ENCODE assay signal across 6 cellular contexts in genomic region chr1:32199717-32200072, GRCh38. TPM values are rescaled to one million over a fixed set of nuclear protein-coding genes. Genes with fewer than 3 reads are reported as not detected.
DNase-seq lines count a peak whose midpoint lies in the region; ATAC-seq and TF ChIP-seq lines count a peak whose summit lies in the region.

No MANE protein-coding gene starts in this region.

- no peaks in the 10 kb centered on the region for H3K27me3 Mint-ChIP-seq in Calu3 (ENCODE audit: unreplicated experiment)

- peaks cover 16% of the 10 kb centered on the region for H3K4me1 Mint-ChIP-seq in Calu3 (ENCODE audit: low read depth, unreplicated experiment)

- DNase-seq in Calu3 (no peak), SJCRH30 (no peak), HUDEP-2 (lab: John Stamatoyannopoulos, UW; ENCODE audit: unreplicated experiment in 76 of 76) (no peak)
- DNase-seq in stimulated activated CD4-positive, alpha-beta T cell treated with anti-CD3 and anti-CD28 coated beads, Interleukin-4, amount 100 ng/mL, for 24 hours: no peak

- peak overlapping the region; percentile 78 for H3K4me3 Mint-ChIP-seq in Calu3 (ENCODE audit: low read depth, unreplicated experiment)

- H3K27ac ChIP-seq in SJCRH30 (no peak overlapping the region), iPS-20b (ENCODE audit: low read length) (no peak overlapping the region)

- BruUV-seq in Calu3 (replicated peaks; lab: Mats Ljungman, UMichigan): no TSS peak

- intact Hi-C loops in Calu3 (cut with micrococcal nuclease; ENCODE audit: unreplicated experiment): no loop called here

- ATAC-seq in GM21717 (IDR thresholded peaks at IDR 0.05; ENCODE audit: unreplicated experiment): no peak

- H3K9me3 Mint-ChIP-seq in Calu3 (ENCODE audit: low read depth, unreplicated experiment): no peaks in the 10 kb centered on the region

- H3K27ac Mint-ChIP-seq in Calu3 (ENCODE audit: unreplicated experiment): peak overlapping the region; percentile 59

- no peak for TF ChIP-seq CTCF in Calu3 (IDR thresholded peaks at IDR 0.05; ENCODE audit: unreplicated experiment)

- H3K36me3 Mint-ChIP-seq in Calu3 (ENCODE audit: insufficient read depth, unreplicated experiment): peaks cover 65% of the 10 kb centered on the region

- H3K4me1 ChIP-seq in SJCRH30 (peaks cover 6% of the 10 kb centered on the region; the same call in 1 of the 2 replicates), iPS-20b (ENCODE audit: insufficient read depth, low read length) (peaks cover 22% of the 10 kb centered on the region; the same call in 1 of the 2 replicates)

- CTCF ChIA-PET in Calu3 (lab: Charles Lee): interaction anchor here (0.6 kb wide), 2 partner anchors 76 to 79 kb away, joined by 3 to 4 read pairs; no protein-coding TSS in a partner anchor

- peak overlapping the region; percentile 46; the same call in 1 of the 2 replicates for H3K9ac ChIP-seq in iPS-20b (ENCODE audit: low read depth, low read length)

- H3K4me3 ChIP-seq in SJCRH30 (peak overlapping the region; percentile 60), iPS-20b (ENCODE audit: low read length) (peak overlapping the region; percentile 71)

- H3K9me3 ChIP-seq in SJCRH30 (replicated peaks): no peaks in the 10 kb centered on the region
- H3K9me3 ChIP-seq in iPS-20b (ENCODE audit: insufficient read depth, low read depth, low read length): no peaks in the 10 kb centered on the region

- H3K36me3 ChIP-seq in SJCRH30 (peaks cover 19% of the 10 kb centered on the region), iPS-20b (ENCODE audit: insufficient read depth, low read depth, low read length) (peaks cover 42% of the 10 kb centered on the region)

- H3K27me3 ChIP-seq in SJCRH30 (no peaks in the 10 kb centered on the region), iPS-20b (ENCODE audit: insufficient read depth, low read length) (peaks cover 20% of the 10 kb centered on the region)

RNA-seq across cellular contexts. Expression of gene CCDC28B, which starts 0.7 kb away (rescaled TPM):
- 7.1 and 8.2 TPM in 2 replicates for total RNA-seq in Calu3 (2022)
- total RNA-seq in SJCRH30 (2014; rRNA removed; shearing (Covaris generic)): 8.8 and 11.3 TPM in 2 replicates

RNA-seq across cellular contexts. Expression of gene IQCC, which starts 5.8 kb away (rescaled TPM):
- 6.6 and 7.6 TPM in 2 replicates for total RNA-seq in Calu3 (2022)
- total RNA-seq in SJCRH30 (2014; rRNA removed; shearing (Covaris generic)): 5.6 and 6.1 TPM in 2 replicates

RNA-seq across cellular contexts. Expression of gene DCDC2B, which starts 9.2 kb away (rescaled TPM):
- total RNA-seq in Calu3 (2022): not detected in 2 replicates
- not detected in 2 replicates for total RNA-seq in SJCRH30 (2014; rRNA removed; shearing (Covaris generic))

RNA-seq across cellular contexts. Expression of gene TXLNA, which starts 20.2 kb away (rescaled TPM):
- 58.4 and 62.4 TPM in 2 replicates for total RNA-seq in Calu3 (2022)
- 82.6 and 83.5 TPM in 2 replicates for total RNA-seq in SJCRH30 (2014; rRNA removed; shearing (Covaris generic))

RNA-seq across cellular contexts. Expression of gene TMEM234, which starts 22.5 kb away (rescaled TPM):
- total RNA-seq in Calu3 (2022): 31.6 and 35.5 TPM in 2 replicates
- 8.7 and 9.9 TPM in 2 replicates for total RNA-seq in SJCRH30 (2014; rRNA removed; shearing (Covaris generic))
